34 cellular contexts compared by ENCODE assay signal in genomic region chr20:17818187-17818586, GRCh38.
"Had no signal": no experiment of that assay in that cellular context is flagged by ENCODE, and none has a peak within 500 bp of the region (broad histone marks: within the 10 kb centered on the region; RNA-seq: fewer than 3 reads in every experiment).

No MANE protein-coding gene starts in this region.

- ATAC-seq: Panc1, Right ventricle myocardium inferior, SK-N-SH treated with all-trans-retinoic acid at 6 μM for 48 hours had no signal

- DNase-seq: Karpas-422, KBM-7, MM.1S, MV-4-11, NCI-H1092, NCI-H1105 treated with DMSO at 0.1 percent for 48 hours, NCI-H1417, NCI-H1436, NCI-H146, NCI-H1694, NCI-H187, NCI-H1930, NCI-H2029 treated with DMSO at 0.1 percent for 48 hours, NCI-H2081 treated with DMSO at 0.1 percent for 48 hours, NCI-H2107, NCI-H2171, NCI-H226, NCI-H446 treated with DMSO at 0.1 percent for 48 hours, NCI-H510A, NCI-H524, NCI-H526, NCI-H69, NCI-H748 treated with DMSO at 0.1 percent for 48 hours, NCI-H82, PC-9, SHP77, SIG-M5, SJCRH30 had no signal

- H3K9me3 ChIP-seq: SJCRH30 had no signal

- H3K36me3 ChIP-seq: SJCRH30 had no signal

- H3K27ac ChIP-seq: KMS-11, PC-9, RWPE1, SJCRH30, SK-N-MC had no signal

- H3K4me1 ChIP-seq: SJCRH30 had no signal

- H3K4me3 ChIP-seq: PC-9, SJCRH30, SK-N-MC had no signal
